Comparison of ENCODE assay signal across 8 cellular contexts in the genomic region with DNA sequence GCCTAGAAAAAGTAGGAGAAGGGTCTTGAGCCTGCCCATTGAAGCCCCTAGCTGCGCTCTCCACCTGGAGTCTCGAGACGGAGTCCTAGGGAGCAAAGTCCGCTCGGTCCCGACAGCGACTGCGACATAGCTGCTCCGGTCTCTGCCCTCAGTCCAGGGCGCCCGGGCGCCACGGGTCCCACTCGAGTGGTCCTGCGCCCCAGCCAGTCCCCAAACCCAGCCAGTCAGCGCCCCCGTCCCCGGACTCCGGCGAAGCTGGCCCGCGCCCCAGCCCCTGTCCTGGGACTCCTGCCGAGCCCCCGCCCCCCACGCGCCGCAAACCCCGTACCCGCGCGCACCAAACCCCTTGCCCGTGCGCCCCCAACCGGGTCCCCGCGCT. TPM values are rescaled to one million over a fixed set of nuclear protein-coding genes. Genes with fewer than 3 reads are reported as not detected.
A peak's percentile ranks its signal among the peaks of the same experiment; 100 is the strongest.
DNase-seq lines count a peak whose midpoint lies in the region; ATAC-seq and TF ChIP-seq lines count a peak whose summit lies in the region.

No MANE protein-coding gene starts in this region.

- peaks cover 35% of the 10 kb centered on the region for H3K4me1 Mint-ChIP-seq in neural crest cell

- H3K9me3 ChIP-seq in OCI-LY1 (ENCODE audit: low read length): no peaks in the 10 kb centered on the region
- no peaks in the 10 kb centered on the region for H3K9me3 ChIP-seq in esophagus squamous epithelium

- intact Hi-C loops in esophagus squamous epithelium (cut with DNase I): no loop called here

- H3K36me3 Mint-ChIP-seq in neural crest cell (ENCODE audit: low read depth): no peaks in the 10 kb centered on the region

- H3K27ac ChIP-seq in OCI-LY1 (ENCODE audit: low read depth, low read length, poor library complexity, severe bottlenecking) (peak overlapping the region; percentile 97), esophagus squamous epithelium (peak overlapping the region; percentile 72 to 83 (median 76))

- H3K4me3 Mint-ChIP-seq in neural crest cell: peak overlapping the region; percentile 93

- peaks cover under 1% of the 10 kb centered on the region; the same call in 1 of the 2 replicates for H3F3A ChIP-seq in OCI-LY1 (ENCODE audit: insufficient read depth, low read length)

- H4K20me1 ChIP-seq in OCI-LY1 (ENCODE audit: insufficient read depth, low read length): no peaks in the 10 kb centered on the region

- H2AFZ ChIP-seq in OCI-LY1 (ENCODE audit: low read length): no peak overlapping the region

- TF ChIP-seq CTCF in AG10803 (conservative IDR thresholded peaks at IDR 0.05; ENCODE audit: low read length) (no peak), OCI-LY1 (IDR thresholded peaks at IDR 0.05; ENCODE audit: low read length) (no peak), esophagus squamous epithelium (IDR thresholded peaks at IDR 0.05) (no peak), neural crest cell (conservative IDR thresholded peaks at IDR 0.05) (no peak)

- peaks cover 5% of the 10 kb centered on the region for H3K9me3 Mint-ChIP-seq in neural crest cell

- H3K79me2 ChIP-seq in OCI-LY1 (ENCODE audit: insufficient read depth, low read length): peaks cover 30% of the 10 kb centered on the region

- H3K4me1 ChIP-seq in OCI-LY1 (ENCODE audit: insufficient read depth, low read length, severe bottlenecking) (peaks cover 67% of the 10 kb centered on the region), esophagus squamous epithelium (peaks cover 32 to 81% (median 36%) of the 10 kb centered on the region in 3 donors)

- H3K27ac Mint-ChIP-seq in neural crest cell (ENCODE audit: unreplicated experiment): no peak overlapping the region

- TF ChIP-seq POLR2A in esophagus squamous epithelium (IDR thresholded peaks at IDR 0.05): no peak

- no peaks in the 10 kb centered on the region for H3K27me3 ChIP-seq in OCI-LY1 (ENCODE audit: insufficient read depth, low read length)
- peaks cover 0 to 90% (median 0%) of the 10 kb centered on the region in 4 donors for H3K27me3 ChIP-seq in esophagus squamous epithelium

- no peak for DNase-seq in AG10803 (ENCODE audit: low read depth)
- DNase-seq in esophagus squamous epithelium (lab: John Stamatoyannopoulos, UW): no peak
- DNase-seq in neural crest cell (ENCODE audit: low read depth, low spot score): peak; percentile 31
- DNase-seq in NCI-H2081 treated with DMSO at 0.1 percent for 48 hours (lab: John Stamatoyannopoulos, UW): no peak
- no peak for DNase-seq in NCI-H128 (lab: John Stamatoyannopoulos, UW; ENCODE audit: unreplicated experiment)
- DNase-seq in activated CD4-positive, alpha-beta T cell treated with anti-CD3 and anti-CD28 coated beads for 48 hours: no peak

- peak overlapping the region; percentile 89 for H3K4me2 ChIP-seq in OCI-LY1 (ENCODE audit: low read length)

- H3K36me3 ChIP-seq in OCI-LY1 (ENCODE audit: insufficient read depth, low read length): peaks cover 24% of the 10 kb centered on the region
- H3K36me3 ChIP-seq in esophagus squamous epithelium: no peaks in the 10 kb centered on the region

- WGBS in esophagus squamous epithelium, 2 donors: 0 to 13% methylated on average over 1 to 9 of the region's 36 CpGs

- ATAC-seq in HG03039 (IDR thresholded peaks at IDR 0.05; ENCODE audit: unreplicated experiment): no peak

- H3K4me3 ChIP-seq in AG10803 (ENCODE audit: low read length) (peak overlapping the region; percentile 91), OCI-LY1 (ENCODE audit: low read depth, low read length, poor library complexity, severe bottlenecking) (peak overlapping the region; percentile 81), esophagus squamous epithelium (peak overlapping the region; percentile 46 to 78 (median 57))

- H3K27me3 Mint-ChIP-seq in neural crest cell (ENCODE audit: low read depth): peaks cover 16% of the 10 kb centered on the region

- peak overlapping the region; percentile 90 for H3K9ac ChIP-seq in OCI-LY1 (ENCODE audit: low read length)

- no peaks in the 10 kb centered on the region for H3K9me2 ChIP-seq in OCI-LY1 (ENCODE audit: low read depth, low read length)

RNA-seq across cellular contexts. Expression of a gene that starts 0.5 kb away (rescaled TPM):
- total RNA-seq in esophagus squamous epithelium (10 to 100 TPM in 2 of 4 donors, 1 to 10 TPM in 2; 6.6 to 16.0 (median 9.6) TPM), neural crest cell (25.0 and 26.4 TPM in 2 replicates)
